ENCODE assay signal across 8 cellular contexts in the genomic region with DNA sequence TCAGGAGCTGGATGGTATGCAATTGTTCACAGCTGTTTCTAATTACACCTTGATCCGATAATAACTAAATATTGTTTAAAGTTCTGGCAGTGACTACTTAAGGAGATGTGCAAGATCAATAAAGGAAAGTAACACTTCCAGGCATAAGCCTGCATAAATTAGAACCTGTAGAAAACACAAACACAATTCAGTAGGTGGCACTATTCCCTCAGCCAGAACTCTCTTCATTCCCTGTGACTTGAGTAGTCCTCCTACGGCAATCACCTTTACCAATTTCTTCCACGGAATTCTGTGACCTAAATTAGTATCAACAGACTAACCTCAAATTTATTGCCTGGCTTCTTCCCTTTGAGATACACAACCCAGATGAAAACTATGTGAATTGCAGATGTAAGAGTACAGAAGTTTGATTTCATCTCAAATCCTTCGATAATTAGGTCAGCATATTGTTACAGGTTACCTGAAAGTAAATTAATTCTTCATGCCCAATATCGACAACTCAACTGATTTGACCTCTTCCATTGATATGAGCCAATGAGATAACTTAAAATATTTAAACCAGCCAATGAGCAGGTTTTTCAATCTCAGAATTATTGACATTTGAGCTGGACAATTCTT.
DNase-seq lines count a peak whose midpoint lies in the region; ATAC-seq and TF ChIP-seq lines count a peak whose summit lies in the region.

No MANE protein-coding gene starts in this region.

- TF ChIP-seq POLR2A in gastrocnemius medialis (IDR thresholded peaks at IDR 0.05) = no peak

- ATAC-seq in gastrocnemius medialis (peak in 1 of 2 donors; percentile 58), HG02623 (IDR thresholded peaks at IDR 0.05; ENCODE audit: unreplicated experiment) (no peak)

- DNase-seq in ACHN = peak; percentile 48
- peak; percentile 64 for DNase-seq in HT-29 (ENCODE audit: low spot score)
- DNase-seq in OCI-M1 (lab: John Stamatoyannopoulos, UW) = peak; percentile 32
- DNase-seq in foreskin fibroblast = peak in 1 of 2 donors; percentile 65
- no peak for DNase-seq in gastrocnemius medialis
- no peak for DNase-seq in GF-D8 (lab: John Stamatoyannopoulos, UW)
- no peak for DNase-seq in stimulated activated CD4-positive, alpha-beta T cell treated with anti-CD3 and anti-CD28 coated beads, Interleukin-15, amount 100 ng/mL, for 24 hours

- no peaks in the 10 kb centered on the region for H3K36me3 ChIP-seq in gastrocnemius medialis

- in situ Hi-C loops in ACHN (cut with HindIII; ENCODE audit: low pct_ligation_motif_present, low pct_unique_long_range_greater_than_20kb, low sequenced_read_pairs) = no loop called here
- in situ Hi-C loops in gastrocnemius medialis (cut with MboI; ENCODE audit: low sequenced_read_pairs in 4 of 4) = loop anchor here in 2 of 4 donors (5.0 to 25.0 kb wide), 3 partner anchors 142 to 454 kb away; a partner anchor contains a TSS

- no peak overlapping the region for H3K27ac ChIP-seq in gastrocnemius medialis

- H3K4me3 ChIP-seq in foreskin fibroblast (ENCODE audit: low read depth in 1 of 2, low read length in 2 of 2) (no peak overlapping the region), gastrocnemius medialis (no peak overlapping the region)

- TF ChIP-seq CTCF in foreskin fibroblast (IDR thresholded peaks at IDR 0.05; ENCODE audit: low read depth, low read length) = peak; percentile 50
- peak in 3 of 5 experiments; percentile 12 to 41 (median 12) for TF ChIP-seq CTCF in gastrocnemius medialis (IDR thresholded peaks at IDR 0.05 in 4 of 5, conservative IDR thresholded peaks at IDR 0.05 in 1 of 5)

- intact Hi-C loops in gastrocnemius medialis (cut with DNase I; ENCODE audit: low total_unique reads) = loop anchor here (1.0 kb wide), 1 partner anchor 140 kb away; no protein-coding TSS in a partner anchor

- H3K27me3 ChIP-seq in gastrocnemius medialis = no peaks in the 10 kb centered on the region

- peaks cover 0 to 5% of the 10 kb centered on the region in 2 donors for H3K4me1 ChIP-seq in gastrocnemius medialis

- no peaks in the 10 kb centered on the region for H3K9me3 ChIP-seq in gastrocnemius medialis

Comparison
In these comparisons a context has a peak if more than half of its experiments do, and no peak if none do; other contexts are left out.
1. DNase-seq: peak in ACHN (single experiment), HT-29 (single experiment) and OCI-M1 (single experiment); none in gastrocnemius medialis (0 of 2), GF-D8 (single experiment) and stimulated activated CD4-positive, alpha-beta T cell treated with anti-CD3 and anti-CD28 coated beads, Interleukin-15, amount 100 ng/mL, for 24 hours (single experiment).